In genomic region chr9:97501177-97501971, GRCh38 we compare ENCODE assay signal across 8 cellular contexts. TPM values are rescaled to one million over a fixed set of nuclear protein-coding genes. Genes with fewer than 3 reads are reported as not detected.
A peak's percentile ranks its signal among the peaks of the same experiment; 100 is the strongest.
DNase-seq lines count a peak whose midpoint lies in the region; ATAC-seq and TF ChIP-seq lines count a peak whose summit lies in the region.

TSS of gene TMOD1 (plus strand) at chr9:97501666. CDS start at chr9:97524189, 22,523 bp downstream.

- no peaks in the 10 kb centered on the region for H3K79me2 ChIP-seq in neural cell (replicated peaks; ENCODE audit: insufficient read depth, low read length)

- H3K9me3 ChIP-seq in BLaER1 treated with 17β-estradiol and CSF1 and Interleukin-3, amounts not matched to agents 10 nM and 100 nM (replicated peaks in 1 of 11): peaks cover 0 to 33% (median 11%) of the 10 kb centered on the region in 11 experiments; a peak in 13 of 22 replicates
- H3K9me3 ChIP-seq in neural cell (ENCODE audit: low read length): no peaks in the 10 kb centered on the region

- H3K4me3 ChIP-seq in BLaER1 treated with 17β-estradiol and CSF1 and Interleukin-3, amounts not matched to agents 10 nM and 100 nM: peak within 1 kb of the TSS; percentile 52 to 74 (median 62)
- H3K4me3 ChIP-seq in neural cell (ENCODE audit: low read length): peak within 1 kb of the TSS; percentile 64

- H4K20me1 ChIP-seq in BLaER1 treated with 17β-estradiol and CSF1 and Interleukin-3, amounts not matched to agents 10 nM and 100 nM: peaks cover 0 to 23% (median 14%) of the 10 kb centered on the region in 11 experiments; a peak in 10 of 22 replicates
- H4K20me1 ChIP-seq in neural cell (ENCODE audit: insufficient read depth): no peaks in the 10 kb centered on the region

- DNase-seq in NCI-H774 (lab: John Stamatoyannopoulos, UW) (peak; percentile 58), activated T-helper 1 cell treated with Interleukin-2 at 50 U/mL for 16 hours (ENCODE audit: low read depth) (peak; percentile 13), foreskin keratinocyte (peak in 1 of 2 donors; percentile 22), type B pancreatic cell (ENCODE audit: extremely low spot score, unreplicated experiment) (no peak)

- H3K4me2 ChIP-seq in BLaER1 treated with 17β-estradiol and CSF1 and Interleukin-3, amounts not matched to agents 10 nM and 100 nM: peak within 1 kb of the TSS; percentile 89 to 98 (median 96)
- H3K4me2 ChIP-seq in neural cell (ENCODE audit: low read length): no peak within 1 kb of the TSS

- no peak within 1 kb of the TSS for H2AFZ ChIP-seq in neural cell (ENCODE audit: low read depth, low read length)

- H3K9ac ChIP-seq in BLaER1 treated with 17β-estradiol and CSF1 and Interleukin-3, amounts not matched to agents 10 nM and 100 nM: peak within 1 kb of the TSS in 10 of 11 experiments; percentile 7 to 66 (median 50); a peak in 12 of 22 replicates
- peak within 1 kb of the TSS; percentile 50 for H3K9ac ChIP-seq in neural cell (ENCODE audit: low read length)

- peaks cover 70 to 76% (median 73%) of the 10 kb centered on the region in 11 experiments for H3K27me3 ChIP-seq in BLaER1 treated with 17β-estradiol and CSF1 and Interleukin-3, amounts not matched to agents 10 nM and 100 nM
- peaks cover 69% of the 10 kb centered on the region for H3K27me3 ChIP-seq in foreskin keratinocyte
- peaks cover 59% of the 10 kb centered on the region for H3K27me3 ChIP-seq in neural cell (ENCODE audit: insufficient read depth, low read depth, low read length)

- TF ChIP-seq EP300 in neural cell (conservative IDR thresholded peaks at IDR 0.05; ENCODE audit: poor library complexity, severe bottlenecking): no peak

- no peaks in the 10 kb centered on the region for H3F3A ChIP-seq in neural cell (ENCODE audit: insufficient read depth, low read length, poor library complexity, severe bottlenecking)

- TF ChIP-seq RAD21 in neural cell (conservative IDR thresholded peaks at IDR 0.05): no peak

- peaks cover 5% of the 10 kb centered on the region for H3K4me1 Mint-ChIP-seq in type B pancreatic cell (ENCODE audit: unreplicated experiment)

- peak within 1 kb of the TSS; percentile 88 for H3K4me3 Mint-ChIP-seq in type B pancreatic cell

- H3K9me3 Mint-ChIP-seq in type B pancreatic cell: no peaks in the 10 kb centered on the region

- peaks cover 69% of the 10 kb centered on the region for H3K27me3 Mint-ChIP-seq in type B pancreatic cell

- H3K27ac Mint-ChIP-seq in type B pancreatic cell: peak within 1 kb of the TSS; percentile 52

- H3K36me3 ChIP-seq in BLaER1 treated with 17β-estradiol and CSF1 and Interleukin-3, amounts not matched to agents 10 nM and 100 nM: peaks cover 0 to 8% (median 3%) of the 10 kb centered on the region in 11 experiments; a peak in 8 of 22 replicates
- H3K36me3 ChIP-seq in neural cell (ENCODE audit: insufficient read depth, low read length): no peaks in the 10 kb centered on the region

- H3K4me1 ChIP-seq in BLaER1 treated with 17β-estradiol and CSF1 and Interleukin-3, amounts not matched to agents 10 nM and 100 nM: peaks cover 7 to 14% (median 10%) of the 10 kb centered on the region in 10 experiments; a peak in 17 of 20 replicates
- no peaks in the 10 kb centered on the region for H3K4me1 ChIP-seq in foreskin keratinocyte

- H3K27ac ChIP-seq in BLaER1 treated with 17β-estradiol and CSF1 and Interleukin-3, amounts not matched to agents 10 nM and 100 nM: no peak within 1 kb of the TSS
- no peak within 1 kb of the TSS for H3K27ac ChIP-seq in foreskin keratinocyte
- H3K27ac ChIP-seq in neural cell (ENCODE audit: low read length): no peak within 1 kb of the TSS

- TF ChIP-seq CTCF in foreskin keratinocyte (conservative IDR thresholded peaks at IDR 0.05) (peak; percentile 37), neural cell (IDR thresholded peaks at IDR 0.05; ENCODE audit: poor library complexity, severe bottlenecking) (no peak), type B pancreatic cell (conservative IDR thresholded peaks at IDR 0.05) (no peak)

- ATAC-seq in GM19023 (IDR thresholded peaks at IDR 0.05; ENCODE audit: unreplicated experiment) (peak; percentile 56), HG03159 (IDR thresholded peaks at IDR 0.05; ENCODE audit: unreplicated experiment) (peak; percentile 53), foreskin keratinocyte (peak; percentile 77)

- H3K9me2 ChIP-seq in neural cell (ENCODE audit: insufficient read depth, low read length): no peaks in the 10 kb centered on the region

- H3K36me3 Mint-ChIP-seq in type B pancreatic cell: no peaks in the 10 kb centered on the region

TF ChIP-seq in neural cell, 6 proteins besides CTCF, POLR2A, EP300 and RAD21:
- no peak for TF ChIP-seq EZH2 (IDR thresholded peaks at IDR 0.05; ENCODE audit: borderline replicate concordance, insufficient read depth, low read length, poor library complexity, severe bottlenecking)
- peak; percentile 88 for TF ChIP-seq POLR2AphosphoS5 (IDR thresholded peaks at IDR 0.05)

RNA-seq across cellular contexts. Expression of gene TMOD1, which starts in this region (rescaled TPM):
- total RNA-seq in foreskin keratinocyte: not detected in 2 replicates
- not detected in 2 replicates for polyA plus RNA-seq in foreskin keratinocyte
- 0.17 and 0.22 TPM in 2 replicates for polyA plus RNA-seq in neural cell
- polyA minus RNA-seq in neural cell: 0.24 TPM in 1 of 2 replicates, not detected in the other
- 10.5 and 12.9 TPM in 2 replicates for total RNA-seq in type B pancreatic cell (ENCODE audit: low replicate concordance)

Comparison
In these comparisons a context has a peak if more than half of its experiments do, and no peak if none do; other contexts are left out.
1. RNA of gene TMOD1 (total RNA-seq): 10.5 to 12.9 TPM in type B pancreatic cell; not detected in foreskin keratinocyte; every median in the first group is over 10 times any median in the second.
2. Peak in ATAC-seq in foreskin keratinocyte; RNA of the gene not detected or under 1 TPM.
3. Peak in every context shown above with its lines, with median percentiles within 50 percentile points of each other: ATAC-seq.